In genomic region chr9:136204086-136204805, GRCh38 we compare ENCODE assay signal across 17 cellular contexts. TPM values are rescaled to one million over a fixed set of nuclear protein-coding genes. Genes with fewer than 3 reads are reported as not detected.
"Had no signal": no experiment of that assay in that cellular context is flagged by ENCODE, and none has a peak within 500 bp of the region (broad histone marks: within the 10 kb centered on the region; RNA-seq: fewer than 3 reads in every experiment).

No MANE protein-coding gene starts in this region.

- H3K9me3 ChIP-seq: esophagus muscularis mucosa, heart left ventricle, left lung, mucosa of descending colon, prostate gland, spleen, upper lobe of right lung had no signal

- H3K36me3 ChIP-seq: prostate gland, upper lobe of right lung had no signal

- H3K4me3 ChIP-seq: esophagus muscularis mucosa, heart left ventricle, left lung, mucosa of descending colon, prostate gland, spleen, upper lobe of right lung had no signal

- H3K27ac ChIP-seq: esophagus muscularis mucosa, heart left ventricle, left lung, prostate gland, spleen, upper lobe of right lung had no signal

- H3K4me1 ChIP-seq: left lung, prostate gland, upper lobe of right lung had no signal

- DNase-seq: activated CD8-positive, alpha-beta memory T cell treated with anti-CD3 and anti-CD28 coated beads, Interleukin-2, amount 50 U/mL, for 48 hours; left lung; spleen; stimulated activated CD4-positive, alpha-beta T cell treated with anti-CD3 and anti-CD28 coated beads, Interleukin-1b, Interleukin-23, amount 100 ng/mL, for 48 hours; stimulated activated naive CD4-positive, alpha-beta T cell treated with Interleukin-2 at 50 U/mL for 16 hours; upper lobe of right lung had no signal

- H3K9me3 Mint-ChIP-seq: activated CD4-positive, alpha-beta memory T cell treated with anti-CD3 and anti-CD28 coated beads, Interleukin-2, amount 10 ng/mL, durations not matched to agents 7 days and 5 days; activated naive CD4-positive, alpha-beta T cell treated with anti-CD3 and anti-CD28 coated beads for 36 hours; naive thymus-derived CD8-positive, alpha-beta T cell had no signal

- H3K4me1 Mint-ChIP-seq: activated CD4-positive, alpha-beta memory T cell treated with anti-CD3 and anti-CD28 coated beads, Interleukin-2, amount 10 ng/mL, durations not matched to agents 7 days and 5 days had no signal

- ATAC-seq: sciatic nerve had no signal

- H3K27ac Mint-ChIP-seq: activated CD4-positive, alpha-beta memory T cell treated with anti-CD3 and anti-CD28 coated beads, Interleukin-2, amount 10 ng/mL, durations not matched to agents 7 days and 5 days; activated naive CD4-positive, alpha-beta T cell treated with anti-CD3 and anti-CD28 coated beads for 36 hours had no signal

- H3K4me3 Mint-ChIP-seq: activated CD4-positive, alpha-beta memory T cell treated with anti-CD3 and anti-CD28 coated beads, Interleukin-2, amount 10 ng/mL, durations not matched to agents 7 days and 5 days; activated naive CD4-positive, alpha-beta T cell treated with anti-CD3 and anti-CD28 coated beads for 36 hours; naive thymus-derived CD8-positive, alpha-beta T cell had no signal

RNA-seq across cellular contexts. Expression of gene LHX3, which starts 0.7 kb away (rescaled TPM):
- total RNA-seq: activated naive CD4-positive, alpha-beta T cell treated with anti-CD3 and anti-CD28 coated beads for 36 hours; cardiac septum; esophagus muscularis mucosa; fibroblast of villous mesenchyme; heart left ventricle; left lung; mucosa of descending colon; naive thymus-derived CD8-positive, alpha-beta T cell; omental fat pad; sciatic nerve; spleen; upper lobe of right lung had no signal
